8 cellular contexts compared by ENCODE assay signal in the genomic region with DNA sequence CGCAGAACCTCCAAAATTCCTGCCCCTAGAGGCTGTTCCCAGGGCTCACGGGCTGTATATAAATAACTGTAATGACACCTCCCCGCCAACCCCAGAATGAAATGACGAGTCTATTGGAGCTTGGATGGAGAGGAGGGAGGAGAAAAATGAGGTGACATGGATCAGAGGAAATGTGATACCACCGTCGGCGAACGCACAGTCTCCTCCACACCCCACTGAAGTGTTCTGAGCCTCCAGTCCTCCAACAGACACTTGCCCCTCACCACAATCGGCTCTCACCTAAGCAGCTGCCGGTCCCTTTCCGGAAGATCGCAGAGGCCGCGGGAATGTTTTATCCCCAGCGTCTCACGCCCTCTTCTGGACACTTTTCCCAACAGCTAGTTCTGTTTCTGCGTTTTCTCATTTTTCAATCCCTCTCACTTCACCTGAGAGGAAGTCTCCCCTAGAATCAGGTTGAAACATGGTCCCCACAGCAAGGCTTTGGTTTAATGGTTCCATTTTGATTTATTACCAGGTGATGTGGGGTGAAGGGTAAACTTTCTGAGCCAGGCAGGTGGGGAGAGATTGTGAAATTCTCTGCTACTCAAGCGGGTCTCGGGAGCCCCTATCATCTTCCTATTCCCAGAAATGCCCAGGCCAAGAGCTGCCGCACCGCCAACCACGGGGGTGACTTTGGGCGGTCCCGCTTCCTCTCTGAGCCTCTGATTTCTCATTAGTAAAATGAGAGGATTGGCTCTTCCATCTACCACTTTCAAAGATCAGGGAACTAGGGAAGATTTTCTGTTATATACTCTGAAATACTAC. TPM values are rescaled to one million over a fixed set of nuclear protein-coding genes. Genes with fewer than 3 reads are reported as not detected.
A peak's percentile ranks its signal among the peaks of the same experiment; 100 is the strongest.
DNase-seq lines count a peak whose midpoint lies in the region; ATAC-seq, FAIRE-seq and TF ChIP-seq lines count a peak whose summit lies in the region.

No MANE protein-coding gene starts in this region.

- H3K4me3 ChIP-seq in brain microvascular endothelial cell (ENCODE audit: low read depth, low read length) (no peak overlapping the region), testis (no peak overlapping the region)

- intact Hi-C loops in testis (cut with DNase I; ENCODE audit: low total_unique reads), result no loop called here

- H3K27ac ChIP-seq in brain microvascular endothelial cell, result no peak overlapping the region
- H3K27ac ChIP-seq in testis, result no peak overlapping the region

- H3K27me3 ChIP-seq in brain microvascular endothelial cell (replicated peaks) (no peaks in the 10 kb centered on the region), testis (no peaks in the 10 kb centered on the region)

- DNase-seq in AG20443 (ENCODE audit: low spot score) (peak; percentile 71), GM18507 (ENCODE audit: extremely low spot score, insufficient read length, low read depth) (no peak), NCI-H345 (lab: John Stamatoyannopoulos, UW) (peak; percentile 77), brain microvascular endothelial cell (peak; percentile 33), islet precursor cell (peak; percentile 79), testis (peak; percentile 67), GM19240 (ENCODE audit: insufficient read length, low spot score) (no peak)

- in situ Hi-C loops in brain microvascular endothelial cell (cut with HindIII; ENCODE audit: low pct_ligation_motif_present, low sequenced_read_pairs), result no loop called here

- 32 to 35% methylated on average over 24 of the region's 24 CpGs for WGBS in testis, 2 donors

- TF ChIP-seq POLR2A in testis (IDR thresholded peaks at IDR 0.05), result no peak

- TF ChIP-seq CTCF in brain microvascular endothelial cell (IDR thresholded peaks at IDR 0.05; ENCODE audit: low read depth, low read length, missing control alignments), result peak; percentile 72
- peak; percentile 22 to 53 (median 50) for TF ChIP-seq CTCF in testis (IDR thresholded peaks at IDR 0.05)

- no peak for ATAC-seq in HG03039 (IDR thresholded peaks at IDR 0.05; ENCODE audit: unreplicated experiment)

- no peaks in the 10 kb centered on the region for H3K4me1 ChIP-seq in testis

- no peaks in the 10 kb centered on the region for H3K9me3 ChIP-seq in testis

- no peaks in the 10 kb centered on the region for H3K36me3 ChIP-seq in brain microvascular endothelial cell (replicated peaks)
- H3K36me3 ChIP-seq in testis (ENCODE audit: low read depth, missing control alignments), result no peaks in the 10 kb centered on the region

- FAIRE-seq in GM18507 (lab: Jason Lieb, UNC), result peak; percentile 44

RNA-seq across cellular contexts. Expression of a gene that starts 9.1 kb away (rescaled TPM):
- 10 to 100 TPM; 24.8 to 26.1 TPM for total RNA-seq in testis
- polyA plus RNA-seq in testis (ENCODE audit: insufficient read depth, low read depth, low replicate concordance), result 31.8 TPM

Comparison
In these comparisons a context has a peak if more than half of its experiments do, and no peak if none do; other contexts are left out.
1. DNase-seq: peak in AG20443 (single experiment), NCI-H345 (single experiment), brain microvascular endothelial cell (single experiment), islet precursor cell (single experiment) and testis (single experiment); none in GM18507 (single experiment) and GM19240 (single experiment).